1 cellular context compared by ENCODE assay signal in the genomic region with DNA sequence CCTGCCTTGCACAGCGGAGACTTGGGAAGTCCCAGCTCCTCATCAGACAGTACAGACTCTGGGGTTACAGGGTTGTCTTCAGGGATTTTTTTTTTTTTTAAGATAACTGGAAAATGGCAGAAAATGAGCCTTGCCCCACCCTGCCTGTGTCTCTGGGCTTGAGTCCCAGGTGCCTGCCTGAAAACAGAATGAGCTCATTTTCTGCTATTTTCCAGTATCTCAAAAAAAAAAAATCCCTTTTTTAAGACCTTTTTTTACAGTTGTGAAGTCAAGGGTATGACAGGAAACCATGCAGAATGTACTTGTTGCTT.
TF ChIP-seq lines count a peak whose summit lies in the region.

No MANE protein-coding gene starts in this region.

TF ChIP-seq in A549, 52 proteins besides CTCF, POLR2A, EP300 and RAD21 (continued from another document):
- TF ChIP-seq REST (IDR thresholded peaks at IDR 0.05): no peak
- TF ChIP-seq RCOR1 (IDR thresholded peaks at IDR 0.05; ENCODE audit: low read depth, low read length): no peak
- no peak for TF ChIP-seq NFE2L2 (conservative IDR thresholded peaks at IDR 0.05; ENCODE audit: low read length)
- TF ChIP-seq CEBPB (IDR thresholded peaks at IDR 0.05): no peak
- TF ChIP-seq PBX3 (IDR thresholded peaks at IDR 0.05): no peak
- TF ChIP-seq, protein P1, sequence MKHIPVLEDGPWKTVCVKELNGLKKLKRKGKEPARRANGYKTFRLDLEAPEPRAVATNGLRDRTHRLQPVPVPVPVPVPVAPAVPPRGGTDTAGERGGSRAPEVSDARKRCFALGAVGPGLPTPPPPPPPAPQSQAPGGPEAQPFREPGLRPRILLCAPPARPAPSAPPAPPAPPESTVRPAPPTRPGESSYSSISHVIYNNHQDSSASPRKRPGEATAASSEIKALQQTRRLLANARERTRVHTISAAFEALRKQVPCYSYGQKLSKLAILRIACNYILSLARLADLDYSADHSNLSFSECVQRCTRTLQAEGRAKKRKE (CRISPR knock-in tag; IDR thresholded peaks at IDR 0.05; ENCODE audit: low read depth): no peak
- no peak for TF ChIP-seq MAZ (IDR thresholded peaks at IDR 0.05; ENCODE audit: borderline replicate concordance, low read depth, low read length)
- TF ChIP-seq HOXB13 (CRISPR knock-in tag; IDR thresholded peaks at IDR 0.05; ENCODE audit: low read depth): no peak
- TF ChIP-seq, protein P2, sequence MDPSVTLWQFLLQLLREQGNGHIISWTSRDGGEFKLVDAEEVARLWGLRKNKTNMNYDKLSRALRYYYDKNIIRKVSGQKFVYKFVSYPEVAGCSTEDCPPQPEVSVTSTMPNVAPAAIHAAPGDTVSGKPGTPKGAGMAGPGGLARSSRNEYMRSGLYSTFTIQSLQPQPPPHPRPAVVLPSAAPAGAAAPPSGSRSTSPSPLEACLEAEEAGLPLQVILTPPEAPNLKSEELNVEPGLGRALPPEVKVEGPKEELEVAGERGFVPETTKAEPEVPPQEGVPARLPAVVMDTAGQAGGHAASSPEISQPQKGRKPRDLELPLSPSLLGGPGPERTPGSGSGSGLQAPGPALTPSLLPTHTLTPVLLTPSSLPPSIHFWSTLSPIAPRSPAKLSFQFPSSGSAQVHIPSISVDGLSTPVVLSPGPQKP (IDR thresholded peaks at IDR 0.05; ENCODE audit: low read depth, low read length): no peak
